15 cellular contexts compared by ENCODE assay signal in genomic region chr1:64984106-64984505, GRCh38. TPM values are rescaled to one million over a fixed set of nuclear protein-coding genes. Genes with fewer than 3 reads are reported as not detected.
A peak's percentile ranks its signal among the peaks of the same experiment; 100 is the strongest.
DNase-seq lines count a peak whose midpoint lies in the region; ATAC-seq and TF ChIP-seq lines count a peak whose summit lies in the region.
"Had no signal": no experiment of that assay in that cellular context is flagged by ENCODE, and none has a peak within 500 bp of the region (broad histone marks: within the 10 kb centered on the region; RNA-seq: fewer than 3 reads in every experiment).

No MANE protein-coding gene starts in this region.

- H3K27ac Mint-ChIP-seq in GM23338: no peak overlapping the region
- no peak overlapping the region for H3K27ac Mint-ChIP-seq in activated naive CD4-positive, alpha-beta T cell treated with anti-CD3 and anti-CD28 coated beads, Interleukin-2, amount 10 ng/mL, durations not matched to agents 7 days and 5 days
- H3K27ac Mint-ChIP-seq: B cell; CD8-positive, alpha-beta T cell; T-helper 17 cell had no signal

- H2AFZ ChIP-seq in GM23338 (no peak overlapping the region), parathyroid adenoma (no peak overlapping the region)

- H3K9me2 ChIP-seq in GM23338 (ENCODE audit: insufficient read depth): no peaks in the 10 kb centered on the region

- H3K27me3 ChIP-seq in GM23338 (ENCODE audit: insufficient read depth) (no peaks in the 10 kb centered on the region), parathyroid adenoma (ENCODE audit: control insufficient read depth, insufficient read depth, low read length) (no peaks in the 10 kb centered on the region)

- CTCF ChIA-PET in activated naive CD4-positive, alpha-beta T cell treated with anti-CD3 and anti-CD28 coated beads, Interleukin-2, amount 10 ng/mL, durations not matched to agents 7 days and 5 days (lab: Charles Lee): no interaction called here

- no peak overlapping the region for H3K9ac ChIP-seq in parathyroid adenoma

- H3K4me1 Mint-ChIP-seq in GM23338: peaks cover 4% of the 10 kb centered on the region; the same call in 1 of the 3 replicates
- peaks cover 10% of the 10 kb centered on the region for H3K4me1 Mint-ChIP-seq in activated naive CD4-positive, alpha-beta T cell treated with anti-CD3 and anti-CD28 coated beads, Interleukin-2, amount 10 ng/mL, durations not matched to agents 7 days and 5 days

- no peak overlapping the region for H3K4me2 ChIP-seq in GM23338
- H3K4me2 ChIP-seq in parathyroid adenoma (ENCODE audit: low read length): no peak overlapping the region

- peak; percentile 37 for DNase-seq in CD1c-positive myeloid dendritic cell (ENCODE audit: extremely low spot score)
- DNase-seq in GM23338 (ENCODE audit: low spot score): peak; percentile 35
- DNase-seq in NCI-H69 (lab: John Stamatoyannopoulos, UW): peak; percentile 24
- no peak for DNase-seq in retina
- DNase-seq in activated naive CD4-positive, alpha-beta T cell treated with anti-CD3 and anti-CD28 coated beads, Interleukin-2, amount 10 ng/mL, durations not matched to agents 7 days and 5 days: no peak
- no peak for DNase-seq in NOMO-1 treated with dmso at 0.1 percent for 144 hours (lab: John Stamatoyannopoulos, UW; ENCODE audit: unreplicated experiment)
- DNase-seq: CD8-positive, alpha-beta T cell; NCI-H1092; NCI-H2081 treated with DMSO at 0.1 percent for 48 hours; NCI-H2227 treated with DMSO at 0.1 percent for 48 hours; NCI-H524 treated with DMSO at 0.1 percent for 48 hours; SHP77; T-helper 17 cell had no signal

- H4K20me1 ChIP-seq in GM23338 (replicated peaks; ENCODE audit: insufficient read depth): no peaks in the 10 kb centered on the region

- H3K79me2 ChIP-seq in GM23338 (replicated peaks; ENCODE audit: insufficient read depth) (no peaks in the 10 kb centered on the region), parathyroid adenoma (no peaks in the 10 kb centered on the region)

- no peaks in the 10 kb centered on the region for H3K36me3 Mint-ChIP-seq in GM23338 (ENCODE audit: low read depth)
- H3K36me3 Mint-ChIP-seq in activated naive CD4-positive, alpha-beta T cell treated with anti-CD3 and anti-CD28 coated beads, Interleukin-2, amount 10 ng/mL, durations not matched to agents 7 days and 5 days: no peaks in the 10 kb centered on the region
- H3K36me3 Mint-ChIP-seq: CD8-positive, alpha-beta T cell had no signal

- peak; percentile 60 for ATAC-seq in GM23338
- ATAC-seq: CD8-positive, alpha-beta T cell; T-helper 17 cell had no signal

- no peaks in the 10 kb centered on the region for H3K9me3 ChIP-seq in parathyroid adenoma (ENCODE audit: control insufficient read depth, low read length)

- H3F3A ChIP-seq in GM23338 (replicated peaks; ENCODE audit: low read depth): no peaks in the 10 kb centered on the region

- no peaks in the 10 kb centered on the region for H3K4me1 ChIP-seq in GM23338 (ENCODE audit: insufficient read depth)
- no peaks in the 10 kb centered on the region for H3K4me1 ChIP-seq in parathyroid adenoma

- TF ChIP-seq CTCF in GM23338 (conservative IDR thresholded peaks at IDR 0.05; ENCODE audit: low read depth in 2 of 2) (peak; percentile 12 to 40; a peak in 2 of 4 replicates), parathyroid adenoma (IDR thresholded peaks at IDR 0.05) (no peak)

- H3K4me3 ChIP-seq in GM23338 (no peak overlapping the region), parathyroid adenoma (ENCODE audit: low read depth, low read length) (peak overlapping the region; percentile 19)

- no peaks in the 10 kb centered on the region for H3K36me3 ChIP-seq in GM23338 (ENCODE audit: insufficient read depth)
- no peaks in the 10 kb centered on the region for H3K36me3 ChIP-seq in parathyroid adenoma (ENCODE audit: control insufficient read depth, insufficient read depth, low read length)

- H3K9me3 Mint-ChIP-seq in GM23338: no peaks in the 10 kb centered on the region
- peaks cover 5% of the 10 kb centered on the region for H3K9me3 Mint-ChIP-seq in activated naive CD4-positive, alpha-beta T cell treated with anti-CD3 and anti-CD28 coated beads, Interleukin-2, amount 10 ng/mL, durations not matched to agents 7 days and 5 days
- H3K9me3 Mint-ChIP-seq: CD8-positive, alpha-beta T cell had no signal

- H3K27me3 Mint-ChIP-seq in GM23338 (ENCODE audit: insufficient read depth, low read depth, poor library complexity): peaks cover 2% of the 10 kb centered on the region
- no peaks in the 10 kb centered on the region for H3K27me3 Mint-ChIP-seq in activated naive CD4-positive, alpha-beta T cell treated with anti-CD3 and anti-CD28 coated beads, Interleukin-2, amount 10 ng/mL, durations not matched to agents 7 days and 5 days
- H3K27me3 Mint-ChIP-seq: B cell, T-helper 17 cell had no signal

- H3K4me3 Mint-ChIP-seq in GM23338: no peak overlapping the region
- no peak overlapping the region for H3K4me3 Mint-ChIP-seq in activated naive CD4-positive, alpha-beta T cell treated with anti-CD3 and anti-CD28 coated beads, Interleukin-2, amount 10 ng/mL, durations not matched to agents 7 days and 5 days
- H3K4me3 Mint-ChIP-seq: B cell; CD8-positive, alpha-beta T cell; T-helper 17 cell had no signal

- no peak overlapping the region for H3K27ac ChIP-seq in GM23338 (ENCODE audit: low read depth)
- no peak overlapping the region for H3K27ac ChIP-seq in parathyroid adenoma

TF ChIP-seq in GM23338, 12 proteins besides CTCF, POLR2A, EP300 and RAD21:
- TF ChIP-seq STAT1 (IDR thresholded peaks at IDR 0.05; ENCODE audit: unreplicated experiment): no peak
- no peak for TF ChIP-seq EZH2phosphoT487 (IDR thresholded peaks at IDR 0.05; ENCODE audit: unreplicated experiment)
- TF ChIP-seq CREB1 (CRISPR knock-in tag; IDR thresholded peaks at IDR 0.05; ENCODE audit: low read depth): no peak
- no peak for TF ChIP-seq REST (IDR thresholded peaks at IDR 0.05; ENCODE audit: unreplicated experiment)
- TF ChIP-seq ZNF114 (CRISPR knock-in tag; IDR thresholded peaks at IDR 0.05): no peak

RNA-seq across cellular contexts. Expression of gene JAK1, which starts 17.8 kb away (rescaled TPM):
- 15.8 and 19.5 TPM in 2 replicates for total RNA-seq in GM23338 (2014; rRNA removed; shearing (Covaris generic))
- 7.9 and 8.0 TPM in 2 replicates for polyA plus RNA-seq in GM23338 (2016; fragmentation: Nextera tagmentation; extraction: Ambion mirVana)

Comparison
In these comparisons a context has a peak if more than half of its experiments do, and no peak if none do; other contexts are left out.
1. DNase-seq: peak in CD1c-positive myeloid dendritic cell (single experiment), GM23338 (single experiment) and NCI-H69 (single experiment); none in retina (single experiment), activated naive CD4-positive, alpha-beta T cell treated with anti-CD3 and anti-CD28 coated beads, Interleukin-2, amount 10 ng/mL, durations not matched to agents 7 days and 5 days (single experiment) and NOMO-1 treated with dmso at 0.1 percent for 144 hours (single experiment).